ENCODE assay signal across 1 cellular context in genomic region chrX:14029425-14030247, GRCh38.
TF ChIP-seq lines count a peak whose summit lies in the region.

TSS of gene GEMIN8 (minus strand) at chrX:14029892. CDS start at chrX:14021478, 8,414 bp downstream.

TF ChIP-seq in K562, 482 proteins besides CTCF, POLR2A, EP300 and RAD21 (continued from another document and continues in another):
- TF ChIP-seq ZNF277 (CRISPR knock-in tag; IDR thresholded peaks at IDR 0.05; ENCODE audit: borderline replicate concordance) = no peak
- TF ChIP-seq ZC3H11A (IDR thresholded peaks at IDR 0.05; ENCODE audit: low read depth, low read length) = no peak
- peak; percentile 67; the same call in 1 of the 2 replicates for TF ChIP-seq MTA3 (IDR thresholded peaks at IDR 0.05; ENCODE audit: borderline replicate concordance)
- no peak for TF ChIP-seq ETV6 (IDR thresholded peaks at IDR 0.05; ENCODE audit: borderline replicate concordance in 1 of 2, low read depth in 2 of 2, low read length in 1 of 2)
- no peak for TF ChIP-seq ETV6 (CRISPR knock-in tag; IDR thresholded peaks at IDR 0.05; ENCODE audit: borderline replicate concordance)
- no peak for TF ChIP-seq RBM39 (optimal IDR thresholded peaks at IDR 0.05; ENCODE audit: low read depth, low read length)
- no peak for TF ChIP-seq PRMT5 (CRISPR knock-in tag; IDR thresholded peaks at IDR 0.05)
- TF ChIP-seq GTF2F1 (IDR thresholded peaks at IDR 0.05; ENCODE audit: low read depth, low read length) = no peak
- no peak for TF ChIP-seq DLX4 (CRISPR knock-in tag; IDR thresholded peaks at IDR 0.05)
- no peak for TF ChIP-seq ZNF224 (CRISPR knock-in tag; IDR thresholded peaks at IDR 0.05)
- TF ChIP-seq PHF8 (IDR thresholded peaks at IDR 0.05; ENCODE audit: borderline replicate concordance, low read length) = peak; percentile 68; the same call in 1 of the 2 replicates
- no peak for TF ChIP-seq GATA2 (CRISPR knock-in tag; IDR thresholded peaks at IDR 0.05)
- TF ChIP-seq THRB (CRISPR knock-in tag; conservative IDR thresholded peaks at IDR 0.05) = no peak
- no peak for TF ChIP-seq TOE1 (IDR thresholded peaks at IDR 0.05; ENCODE audit: borderline replicate concordance)
- no peak for TF ChIP-seq TOE1 (CRISPR knock-in tag; IDR thresholded peaks at IDR 0.05; ENCODE audit: borderline replicate concordance, low read depth)
- no peak for TF ChIP-seq NR2C1 (IDR thresholded peaks at IDR 0.05)
- no peak for TF ChIP-seq NR2C1 (tag; IDR thresholded peaks at IDR 0.05)
- no peak for TF ChIP-seq GTF2A2 (tag; IDR thresholded peaks at IDR 0.05)
- no peak for TF ChIP-seq ZNF830 (CRISPR knock-in tag; IDR thresholded peaks at IDR 0.05)
- no peak for TF ChIP-seq ZNF57 (CRISPR knock-in tag; IDR thresholded peaks at IDR 0.05)
- TF ChIP-seq KDM4B (IDR thresholded peaks at IDR 0.05; ENCODE audit: borderline replicate concordance in 2 of 2, low read depth in 1 of 2) = peak in 1 of 2 experiments; percentile 94; a peak in 2 of 4 replicates
- TF ChIP-seq ZNF232 (CRISPR knock-in tag; IDR thresholded peaks at IDR 0.05) = no peak
- TF ChIP-seq ZNF239 (CRISPR knock-in tag; IDR thresholded peaks at IDR 0.05) = no peak
- TF ChIP-seq BRF1 (IDR thresholded peaks at IDR 0.05; ENCODE audit: borderline replicate concordance, extremely low read depth, insufficient read length) = no peak
- TF ChIP-seq POLR3G (IDR thresholded peaks at IDR 0.05; ENCODE audit: extremely low read depth, insufficient read length, insufficient replicate concordance) = no peak
- TF ChIP-seq SP1 (CRISPR knock-in tag; IDR thresholded peaks at IDR 0.05) = peak; percentile 67; the same call in 1 of the 2 replicates
- TF ChIP-seq ZNF133 (CRISPR knock-in tag; IDR thresholded peaks at IDR 0.05) = no peak
- TF ChIP-seq ZNF280A (IDR thresholded peaks at IDR 0.05; ENCODE audit: low read depth, partially characterized antibody) = no peak
- no peak for TF ChIP-seq ZNF41 (CRISPR knock-in tag; conservative IDR thresholded peaks at IDR 0.05)
- no peak for TF ChIP-seq RBM15 (IDR thresholded peaks at IDR 0.05; ENCODE audit: insufficient read depth, low read length)
- peak; percentile 75 for TF ChIP-seq SAFB (IDR thresholded peaks at IDR 0.05; ENCODE audit: borderline replicate concordance, low read depth, low read length)
- TF ChIP-seq ZNF134 (CRISPR knock-in tag; conservative IDR thresholded peaks at IDR 0.05) = no peak
- TF ChIP-seq ZKSCAN1 (IDR thresholded peaks at IDR 0.05; ENCODE audit: low read depth, low read length) = no peak
- TF ChIP-seq KAT8 (IDR thresholded peaks at IDR 0.05; ENCODE audit: low read depth) = no peak
- peak; percentile 91 for TF ChIP-seq EGR1 (conservative IDR thresholded peaks at IDR 0.05)
- TF ChIP-seq ZNF449 (CRISPR knock-in tag; IDR thresholded peaks at IDR 0.05) = no peak
- no peak for TF ChIP-seq E2F1 (CRISPR knock-in tag; IDR thresholded peaks at IDR 0.05)
- TF ChIP-seq ZNF644 (tag; IDR thresholded peaks at IDR 0.05; ENCODE audit: low read depth) = no peak
- TF ChIP-seq KAT2B (IDR thresholded peaks at IDR 0.05; ENCODE audit: low read depth, low read length) = no peak
- TF ChIP-seq TAF1 (IDR thresholded peaks at IDR 0.05; ENCODE audit: control insufficient read depth, extremely low read depth, insufficient read depth, low read length, severe bottlenecking) = peak; percentile 64
- no peak for TF ChIP-seq ZNF655 (CRISPR knock-in tag; IDR thresholded peaks at IDR 0.05)
- no peak for TF ChIP-seq NEUROD1 (IDR thresholded peaks at IDR 0.05; ENCODE audit: borderline replicate concordance, low read depth, low read length, partially characterized antibody)
- no peak; the same call in 1 of the 2 replicates for TF ChIP-seq PHF21A (IDR thresholded peaks at IDR 0.05; ENCODE audit: borderline replicate concordance, low read depth)
- TF ChIP-seq CHAMP1 (IDR thresholded peaks at IDR 0.05) = no peak
- no peak for TF ChIP-seq NUFIP1 (IDR thresholded peaks at IDR 0.05; ENCODE audit: partially characterized antibody)
- TF ChIP-seq STAT5A (IDR thresholded peaks at IDR 0.05; ENCODE audit: borderline replicate concordance, low read length) = no peak; the same call in 1 of the 2 replicates
- TF ChIP-seq ETS1 (conservative IDR thresholded peaks at IDR 0.05; ENCODE audit: control insufficient read depth, low read depth, low read length) = peak; percentile 78; the same call in 1 of the 2 replicates
- no peak for TF ChIP-seq ARHGAP35 (IDR thresholded peaks at IDR 0.05; ENCODE audit: partially characterized antibody)
- no peak for TF ChIP-seq KHSRP (IDR thresholded peaks at IDR 0.05)
- no peak for TF ChIP-seq PTRF (tag; IDR thresholded peaks at IDR 0.05)
- no peak for TF ChIP-seq SMAD1 (IDR thresholded peaks at IDR 0.05; ENCODE audit: low read depth, low read length, partially characterized antibody)
- peak; percentile 89 for TF ChIP-seq MTA1 (IDR thresholded peaks at IDR 0.05; ENCODE audit: borderline replicate concordance)
- no peak for TF ChIP-seq ATF6 (CRISPR knock-in tag; IDR thresholded peaks at IDR 0.05)
- TF ChIP-seq GATAD2A (IDR thresholded peaks at IDR 0.05) = 0 out of 2 replicates have a peak, but pooled peaks have one; percentile 51
